Comparison of ENCODE assay signal across 11 cellular contexts in the genomic region with DNA sequence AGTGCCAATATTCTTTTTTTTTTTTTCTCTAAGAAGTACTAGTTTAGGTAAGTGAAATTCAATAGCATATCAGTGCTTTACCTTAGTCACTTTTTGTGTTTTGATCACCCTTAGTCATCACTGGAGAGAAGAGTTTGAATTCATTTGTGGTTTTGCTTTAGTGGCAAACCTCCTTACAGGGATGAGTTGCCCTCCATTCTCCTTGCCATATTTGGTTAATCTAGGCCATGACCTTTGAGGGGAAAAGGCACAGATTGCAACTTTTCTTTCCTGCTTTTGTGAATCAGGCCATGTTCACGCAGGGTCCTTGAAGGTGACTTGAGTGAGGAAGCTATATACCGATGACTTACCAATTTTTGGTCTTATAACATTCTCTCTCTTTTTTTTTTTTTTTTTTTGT. TPM values are rescaled to one million over a fixed set of nuclear protein-coding genes. Genes with fewer than 3 reads are reported as not detected.
DNase-seq lines count a peak whose midpoint lies in the region; ATAC-seq and TF ChIP-seq lines count a peak whose summit lies in the region.
"Had no signal": no experiment of that assay in that cellular context is flagged by ENCODE, and none has a peak within 500 bp of the region (broad histone marks: within the 10 kb centered on the region; RNA-seq: fewer than 3 reads in every experiment).

No MANE protein-coding gene starts in this region.

- ATAC-seq in DND-41 (ENCODE audit: insufficient read depth, low read depth) (peak; percentile 56; the same call in 2 of the 3 replicates), GM21825 (IDR thresholded peaks at IDR 0.05; ENCODE audit: unreplicated experiment) (peak; percentile 59), T-cell (replicated peaks in 1 of 4) (peak in 3 of 4 experiments; percentile 57 to 89 (median 58)), sciatic nerve (no peak)

- no peaks in the 10 kb centered on the region for H3K79me2 ChIP-seq in DND-41 (ENCODE audit: insufficient read depth, low read length)

- DNase-seq in DND-41 (no peak), T-cell (no peak), epithelial cell of proximal tubule (ENCODE audit: low read depth) (peak; percentile 56), GOT3 (lab: John Stamatoyannopoulos, UW) (no peak), NCI-H1436 (lab: John Stamatoyannopoulos, UW) (no peak), NK-92 (lab: John Stamatoyannopoulos, UW; ENCODE audit: unreplicated experiment) (no peak), sciatic nerve (ENCODE audit: low spot score) (no peak)

- H3K27me3 Mint-ChIP-seq in T-cell: no peaks in the 10 kb centered on the region

- H3K9me3 ChIP-seq in DND-41 (ENCODE audit: insufficient read depth, low read length, severe bottlenecking): no peaks in the 10 kb centered on the region
- H3K9me3 ChIP-seq: SJSA1, thoracic aorta had no signal

- peak overlapping the region; percentile 76 to 79 for H3K27ac Mint-ChIP-seq in T-cell
- H3K27ac Mint-ChIP-seq: nephron had no signal

- H3K9me3 Mint-ChIP-seq in T-cell: no peaks in the 10 kb centered on the region
- H3K9me3 Mint-ChIP-seq: nephron had no signal

- no peak overlapping the region for H3K27ac ChIP-seq in DND-41 (ENCODE audit: low read length)
- H3K27ac ChIP-seq: SJSA1, thoracic aorta had no signal

- POLR2A ChIA-PET in T-cell (lab: Charles Lee): interaction anchor here in 1 of 2 donors (0.7 kb wide), 1 partner anchor 21 kb away, joined by 5 read pairs; no protein-coding TSS in a partner anchor

- no peak overlapping the region for H3K4me2 ChIP-seq in DND-41 (ENCODE audit: insufficient read depth, low read length)

- no peak overlapping the region for H3K4me3 ChIP-seq in DND-41 (ENCODE audit: low read depth in 1 of 2, low read length in 2 of 2)
- H3K4me3 ChIP-seq in epithelial cell of proximal tubule (ENCODE audit: low read depth, low read length): no peak overlapping the region
- H3K4me3 ChIP-seq: SJSA1, thoracic aorta had no signal

- no peaks in the 10 kb centered on the region for H3K4me1 ChIP-seq in DND-41 (ENCODE audit: insufficient read depth, low read length)

- CTCF ChIA-PET in T-cell (lab: Charles Lee): no interaction called here

- H3K36me3 ChIP-seq in DND-41 (ENCODE audit: insufficient read depth, low read length): peaks cover 23% of the 10 kb centered on the region
- H3K36me3 ChIP-seq: SJSA1 had no signal

- H4K20me1 ChIP-seq in DND-41 (ENCODE audit: insufficient read depth, low read length): no peaks in the 10 kb centered on the region

- H3K4me3 Mint-ChIP-seq in T-cell: no peak overlapping the region
- H3K4me3 Mint-ChIP-seq: nephron had no signal

- H3K36me3 Mint-ChIP-seq in T-cell: peaks cover 44% of the 10 kb centered on the region

- peaks cover 0 to 19% (median 12%) of the 10 kb centered on the region in 3 donors for H3K4me1 Mint-ChIP-seq in T-cell
- H3K4me1 Mint-ChIP-seq: nephron had no signal

- H2AFZ ChIP-seq in DND-41 (ENCODE audit: low read depth, low read length): no peak overlapping the region

- TF ChIP-seq CTCF in DND-41 (IDR thresholded peaks at IDR 0.05; ENCODE audit: borderline replicate concordance, extremely low read depth, low read length, poor library complexity, severe bottlenecking): no peak
- no peak for TF ChIP-seq CTCF in epithelial cell of proximal tubule (conservative IDR thresholded peaks at IDR 0.05; ENCODE audit: low read depth, low read length)

- no peak overlapping the region for H3K9ac ChIP-seq in DND-41 (ENCODE audit: low read depth, low read length)

- intact Hi-C loops in sciatic nerve (cut with DNase I): no loop called here

- H3K27me3 ChIP-seq in DND-41 (ENCODE audit: insufficient read depth, low read length, poor library complexity): no peaks in the 10 kb centered on the region
- H3K27me3 ChIP-seq: SJSA1 had no signal

RNA-seq across cellular contexts. Expression of a gene that starts 34.4 kb away (rescaled TPM):
- total RNA-seq in T-cell: 10 to 100 TPM; 21.9 to 28.9 (median 24.8) TPM
- 8.5 and 13.7 TPM in 2 replicates for total RNA-seq in epithelial cell of proximal tubule
- 34.1 TPM for total RNA-seq in sciatic nerve

RNA-seq across cellular contexts. Expression of a gene that starts 36.3 kb away (rescaled TPM):
- 1 to 10 TPM in 2 of 5 donors, under 1 TPM in 2, not detected in 1; 0.44 to 2.5 (median 1.4) TPM for total RNA-seq in T-cell
- 9.5 and 16.2 TPM in 2 replicates for total RNA-seq in epithelial cell of proximal tubule
- total RNA-seq in sciatic nerve: 25.3 TPM
